Comparison of ENCODE assay signal across 8 cellular contexts in the genomic region with DNA sequence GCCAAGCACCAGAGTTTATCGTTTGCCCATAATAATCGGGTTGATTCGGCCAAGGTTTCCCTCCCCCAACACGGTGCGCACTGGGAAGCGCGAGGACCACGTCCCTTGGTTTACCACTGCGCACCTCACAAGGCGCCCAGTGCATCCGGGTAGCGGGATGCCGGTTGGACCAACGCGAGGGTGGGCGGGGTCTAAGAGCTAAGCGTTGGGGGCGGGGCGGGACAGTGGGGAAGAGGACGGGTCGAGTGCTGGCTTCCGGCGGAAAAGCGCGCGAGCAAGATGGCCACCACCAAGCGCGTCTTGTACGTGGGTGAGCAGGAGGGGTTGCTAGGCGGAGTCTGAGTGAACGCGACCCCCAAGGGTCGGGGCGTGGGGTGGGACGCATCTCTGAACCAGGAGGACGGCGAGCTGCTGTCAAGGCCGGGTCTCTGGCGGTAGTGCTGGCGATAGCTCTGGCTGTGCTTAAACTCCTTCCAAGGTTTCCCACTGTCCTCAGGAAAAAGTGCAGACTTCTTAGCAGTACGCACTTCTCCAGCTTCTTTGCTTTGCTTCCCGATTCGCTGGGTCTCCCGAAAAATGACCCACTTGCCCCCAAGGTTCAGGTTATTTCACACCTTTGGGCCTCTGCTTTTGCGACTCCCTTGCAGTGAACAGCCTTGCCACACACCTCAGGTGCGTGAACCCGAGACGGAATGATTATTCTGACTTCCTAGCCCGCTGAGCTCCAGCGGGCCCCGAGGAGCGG. TPM values are rescaled to one million over a fixed set of nuclear protein-coding genes. Genes with fewer than 3 reads are reported as not detected.
DNase-seq lines count a peak whose midpoint lies in the region; ATAC-seq and TF ChIP-seq lines count a peak whose summit lies in the region.

TSS of gene PPIE (plus strand) at position 261 of the 745 bp plus-strand sequence. CDS start at position 280, 19 bp downstream.

- peaks cover 6% of the 10 kb centered on the region for H3K36me3 ChIP-seq in BJ (ENCODE audit: control insufficient read depth, insufficient read depth, low read length)

- CTCF ChIA-PET in BJ (lab: Yijun Ruan, JAX) = interaction anchor here (0.8 to 1.8 kb wide), 3 partner anchors 17 to 181 kb away, joined by 3 to 5 read pairs (median 3); no protein-coding TSS in a partner anchor

- peaks cover 36% of the 10 kb centered on the region for H3K36me3 Mint-ChIP-seq in effector memory CD8-positive, alpha-beta T cell (ENCODE audit: insufficient read depth)
- H3K36me3 Mint-ChIP-seq in memory B cell = peaks cover 18% of the 10 kb centered on the region

- TF ChIP-seq CTCF in BJ (IDR thresholded peaks at IDR 0.05; ENCODE audit: insufficient read depth, low read depth, low read length) = no peak

- ATAC-seq in GM19452 (IDR thresholded peaks at IDR 0.05; ENCODE audit: unreplicated experiment) (peak; percentile 76), memory B cell (ENCODE audit: low read depth) (peak; percentile 98)
- ATAC-seq in effector memory CD8-positive, alpha-beta T cell (replicated peaks) = peak; percentile 96

- POLR2A ChIA-PET in BJ (lab: Charles Lee) = interaction anchor here (0.6 kb wide), 1 partner anchor 67 kb away, joined by 7 read pairs; no protein-coding TSS in a partner anchor

- H3K4me3 Mint-ChIP-seq in effector memory CD8-positive, alpha-beta T cell = peak within 1 kb of the TSS; percentile 90 to 94
- peak within 1 kb of the TSS; percentile 93 for H3K4me3 Mint-ChIP-seq in memory B cell

- peak within 1 kb of the TSS; percentile 96 for H3K4me3 ChIP-seq in BJ (ENCODE audit: low read depth, low read length)

- H3K9me3 Mint-ChIP-seq in effector memory CD8-positive, alpha-beta T cell = peaks cover 1 to 7% of the 10 kb centered on the region in 2 donors
- peaks cover 2% of the 10 kb centered on the region for H3K9me3 Mint-ChIP-seq in memory B cell

- peaks cover 15 to 30% of the 10 kb centered on the region in 2 donors for H3K27me3 Mint-ChIP-seq in effector memory CD8-positive, alpha-beta T cell
- H3K27me3 Mint-ChIP-seq in memory B cell = peaks cover 13% of the 10 kb centered on the region

- DNase-seq in BJ (ENCODE audit: low read depth) (peak; percentile 37), HT1080 (ENCODE audit: low read depth) (peak; percentile 69), NOMO-1 treated with dmso at 0.1 percent for 144 hours (lab: John Stamatoyannopoulos, UW; ENCODE audit: unreplicated experiment) (peak; percentile 86), memory B cell (ENCODE audit: low spot score in 2 of 2) (peak; percentile 74 to 83)
- peak; percentile 93 to 95 for DNase-seq in activated CD8-positive, alpha-beta memory T cell treated with anti-CD3 and anti-CD28 coated beads for 4 hours (ENCODE audit: low read depth in 2 of 2)
- peak; percentile 74 to 80 (median 79) for DNase-seq in effector memory CD8-positive, alpha-beta T cell
- DNase-seq in stimulated activated CD8-positive, alpha-beta memory T cell treated with anti-CD3 and anti-CD28 coated beads, Interleukin-12 subunit alpha, Interleukin-12 subunit beta, amount 100 ng/mL, for 1 hour (ENCODE audit: low read depth) = peak; percentile 89

- H3K27ac Mint-ChIP-seq in effector memory CD8-positive, alpha-beta T cell = peak within 1 kb of the TSS; percentile 93 to 98
- peak within 1 kb of the TSS; percentile 94 for H3K27ac Mint-ChIP-seq in memory B cell

- H3K27me3 ChIP-seq in BJ (ENCODE audit: control insufficient read depth, insufficient read depth, low read length) = peaks cover 3% of the 10 kb centered on the region

- H3K4me1 Mint-ChIP-seq in effector memory CD8-positive, alpha-beta T cell (ENCODE audit: low read depth in 2 of 2) = peaks cover 28 to 35% of the 10 kb centered on the region in 2 donors
- H3K4me1 Mint-ChIP-seq in memory B cell = peaks cover 13% of the 10 kb centered on the region

RNA-seq across cellular contexts. Expression of gene PPIE, which starts in this region (rescaled TPM):
- 66.1 and 89.6 TPM in 2 replicates for polyA plus RNA-seq in BJ (2011; rRNA removed)
- 13.6 and 18.2 TPM in 2 replicates for polyA minus RNA-seq in BJ (2011; rRNA and poly(A)+ RNA removed)
- 32.3 and 32.4 TPM in 2 replicates for total RNA-seq in HT1080 (2014; rRNA removed; shearing (Covaris generic))
- polyA plus RNA-seq in HT1080 (2015; cell fraction: cytosol; rRNA removed) = 58.6 and 59.1 TPM in 2 replicates
- polyA plus RNA-seq in HT1080 (2015; cell fraction: nucleus; rRNA removed) = 74.0 and 74.3 TPM in 2 replicates

Comparison
In these comparisons a context has a peak if more than half of its experiments do, and no peak if none do; other contexts are left out.
1. Peak in every context shown above with its lines: DNase-seq, ATAC-seq and H3K4me3 ChIP-seq.
2. DNase-seq: peak in every context shown above with its lines; median percentile 94 in activated CD8-positive, alpha-beta memory T cell treated with anti-CD3 and anti-CD28 coated beads for 4 hours; 89 in stimulated activated CD8-positive, alpha-beta memory T cell treated with anti-CD3 and anti-CD28 coated beads, Interleukin-12 subunit alpha, Interleukin-12 subunit beta, amount 100 ng/mL, for 1 hour; 86 in NOMO-1 treated with dmso at 0.1 percent for 144 hours; 79 in effector memory CD8-positive, alpha-beta T cell; 78 in memory B cell; 69 in HT1080; 37 in BJ.